Comparison of ENCODE assay signal across 1 cellular context in the genomic region with DNA sequence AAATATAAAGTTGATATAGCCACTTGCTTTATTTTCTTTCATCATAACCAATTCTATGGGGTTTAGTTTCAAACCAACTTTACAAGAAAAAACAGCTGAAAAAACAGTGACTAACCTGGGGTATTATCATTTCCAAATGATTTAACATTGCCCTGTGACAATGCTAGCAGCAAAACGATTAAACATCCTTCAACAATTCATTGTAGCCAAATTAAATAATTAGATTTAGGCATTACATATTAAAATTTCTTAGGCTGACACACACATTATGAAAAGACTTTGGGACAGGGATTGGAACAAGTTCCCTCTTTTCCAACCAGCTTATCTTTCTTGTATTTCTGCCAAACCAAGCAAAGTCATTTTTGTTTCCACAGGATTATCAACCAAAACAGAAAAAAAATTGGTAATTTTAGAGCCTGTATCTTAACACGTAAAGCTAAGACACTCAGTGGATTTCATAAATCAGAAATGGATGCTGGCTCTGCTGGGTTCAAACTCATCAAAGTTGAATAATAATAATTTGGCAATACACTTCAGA.
TF ChIP-seq lines count a peak whose summit lies in the region.

No MANE protein-coding gene starts in this region.

TF ChIP-seq in IMR-90, 13 proteins besides CTCF, POLR2A, EP300 and RAD21:
- TF ChIP-seq BHLHE40 (IDR thresholded peaks at IDR 0.05; ENCODE audit: low read depth, low read length) (no peak), MXI1 (IDR thresholded peaks at IDR 0.05; ENCODE audit: borderline replicate concordance, low read depth, low read length) (no peak)
- TF ChIP-seq, protein P1, sequence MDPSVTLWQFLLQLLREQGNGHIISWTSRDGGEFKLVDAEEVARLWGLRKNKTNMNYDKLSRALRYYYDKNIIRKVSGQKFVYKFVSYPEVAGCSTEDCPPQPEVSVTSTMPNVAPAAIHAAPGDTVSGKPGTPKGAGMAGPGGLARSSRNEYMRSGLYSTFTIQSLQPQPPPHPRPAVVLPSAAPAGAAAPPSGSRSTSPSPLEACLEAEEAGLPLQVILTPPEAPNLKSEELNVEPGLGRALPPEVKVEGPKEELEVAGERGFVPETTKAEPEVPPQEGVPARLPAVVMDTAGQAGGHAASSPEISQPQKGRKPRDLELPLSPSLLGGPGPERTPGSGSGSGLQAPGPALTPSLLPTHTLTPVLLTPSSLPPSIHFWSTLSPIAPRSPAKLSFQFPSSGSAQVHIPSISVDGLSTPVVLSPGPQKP (IDR thresholded peaks at IDR 0.05; ENCODE audit: borderline replicate concordance, low read depth, low read length), result no peak
TF ChIP-seq in IMR-90: peak in this region for 0.
